Comparison of ENCODE assay signal across 18 cellular contexts in genomic region chr7:8254215-8254614, GRCh38. TPM values are rescaled to one million over a fixed set of nuclear protein-coding genes. Genes with fewer than 3 reads are reported as not detected.
A peak's percentile ranks its signal among the peaks of the same experiment; 100 is the strongest.
DNase-seq lines count a peak whose midpoint lies in the region; ATAC-seq, FAIRE-seq and TF ChIP-seq lines count a peak whose summit lies in the region.
"Had no signal": no experiment of that assay in that cellular context is flagged by ENCODE, and none has a peak within 500 bp of the region (broad histone marks: within the 10 kb centered on the region; RNA-seq: fewer than 3 reads in every experiment).

No MANE protein-coding gene starts in this region.

- H3K27ac ChIP-seq in 22Rv1 (peak overlapping the region; percentile 69), C4-2B (peak overlapping the region; percentile 37), body of pancreas (peak overlapping the region; percentile 26 to 61 (median 50)), pancreas (peak overlapping the region in 2 of 4 donors; percentile 46 to 65), endodermal cell (ENCODE audit: low read depth, low read length) (no peak overlapping the region)
- H3K27ac ChIP-seq: BLaER1 had no signal

- DNase-seq in body of pancreas (no peak), pancreas (no peak), endodermal cell (no peak), NCI-H1694 (lab: John Stamatoyannopoulos, UW) (no peak)
- no peak for DNase-seq in activated naive CD8-positive, alpha-beta T cell treated with anti-CD3 and anti-CD28 coated beads, Interleukin-2, amount 50 U/mL, for 24 hours
- DNase-seq: GF-D8, GOT3, KG1, NCI-H2227 treated with DMSO at 0.1 percent for 48 hours, NCI-H524 treated with DMSO at 0.1 percent for 48 hours, OCI-M1, RPMI8226 had no signal

- FAIRE-seq in pancreas (lab: Jason Lieb, UNC): no peak
- FAIRE-seq: GM12891, GM18507 had no signal

- H3K27me3 Mint-ChIP-seq in endodermal cell (ENCODE audit: insufficient read depth): peaks cover 2% of the 10 kb centered on the region
- peaks cover 17% of the 10 kb centered on the region for H3K27me3 Mint-ChIP-seq in activated naive CD8-positive, alpha-beta T cell treated with anti-CD3 and anti-CD28 coated beads, Interleukin-2, amount 50 U/mL, for 24 hours

- H3K27me3 ChIP-seq in body of pancreas: no peaks in the 10 kb centered on the region
- no peaks in the 10 kb centered on the region for H3K27me3 ChIP-seq in pancreas
- no peaks in the 10 kb centered on the region for H3K27me3 ChIP-seq in endodermal cell (ENCODE audit: control insufficient read depth, insufficient read depth, low read length, poor library complexity, severe bottlenecking)
- H3K27me3 ChIP-seq: BLaER1 had no signal

- TF ChIP-seq CTCF in 22Rv1 (IDR thresholded peaks at IDR 0.05): no peak
- no peak for TF ChIP-seq CTCF in C4-2B (conservative IDR thresholded peaks at IDR 0.05)
- TF ChIP-seq CTCF in body of pancreas (IDR thresholded peaks at IDR 0.05): no peak
- no peak for TF ChIP-seq CTCF in pancreas (IDR thresholded peaks at IDR 0.05)
- TF ChIP-seq CTCF in endodermal cell (conservative IDR thresholded peaks at IDR 0.05): no peak

- no peak overlapping the region for H3K9ac ChIP-seq in endodermal cell (ENCODE audit: extremely low read depth, low read length, poor library complexity, severe bottlenecking)
- H3K9ac ChIP-seq: BLaER1 had no signal

- no peak for TF ChIP-seq POLR2A in body of pancreas (IDR thresholded peaks at IDR 0.05)

- 38 to 41% methylated on average over 3 of the region's 3 CpGs for WGBS in body of pancreas, 2 donors
- WGBS in pancreas, 2 donors: 38 to 49% methylated on average over 3 of the region's 3 CpGs
- WGBS in endodermal cell (ENCODE audit: insufficient coverage in 1 of 2, insufficient read length in 1 of 2), 2 experiments: 83 to 94% methylated on average over 1 to 3 of the region's 3 CpGs

- no peaks in the 10 kb centered on the region for H3K36me3 ChIP-seq in body of pancreas (replicated peaks in 1 of 2; ENCODE audit: insufficient read depth in 1 of 2, low read depth in 2 of 2)
- no peaks in the 10 kb centered on the region for H3K36me3 ChIP-seq in pancreas
- H3K36me3 ChIP-seq in endodermal cell (ENCODE audit: control insufficient read depth, insufficient read depth, low read length): no peaks in the 10 kb centered on the region
- H3K36me3 ChIP-seq: BLaER1 had no signal

- H3K4me3 ChIP-seq in body of pancreas: no peak overlapping the region
- no peak overlapping the region for H3K4me3 ChIP-seq in pancreas
- no peak overlapping the region for H3K4me3 ChIP-seq in endodermal cell (ENCODE audit: low read length)
- H3K4me3 ChIP-seq: BLaER1 had no signal

- H3K9me3 ChIP-seq in body of pancreas: no peaks in the 10 kb centered on the region
- H3K9me3 ChIP-seq in pancreas: no peaks in the 10 kb centered on the region
- H3K9me3 ChIP-seq in endodermal cell (ENCODE audit: control insufficient read depth, low read length): no peaks in the 10 kb centered on the region
- H3K9me3 ChIP-seq: BLaER1 had no signal

- peak; percentile 26 for ATAC-seq in body of pancreas
- peak; percentile 19 to 64 (median 41) for ATAC-seq in pancreas
- no peak for ATAC-seq in activated naive CD8-positive, alpha-beta T cell treated with anti-CD3 and anti-CD28 coated beads, Interleukin-2, amount 50 U/mL, for 24 hours

- H3K4me3 Mint-ChIP-seq in endodermal cell: no peak overlapping the region
- no peak overlapping the region for H3K4me3 Mint-ChIP-seq in activated naive CD8-positive, alpha-beta T cell treated with anti-CD3 and anti-CD28 coated beads, Interleukin-2, amount 50 U/mL, for 24 hours

- H3K36me3 Mint-ChIP-seq in endodermal cell (ENCODE audit: low read depth): no peaks in the 10 kb centered on the region
- H3K36me3 Mint-ChIP-seq in activated naive CD8-positive, alpha-beta T cell treated with anti-CD3 and anti-CD28 coated beads, Interleukin-2, amount 50 U/mL, for 24 hours (ENCODE audit: low read depth): no peaks in the 10 kb centered on the region

- H3K4me1 ChIP-seq in body of pancreas (peaks cover 36% of the 10 kb centered on the region), pancreas (peaks cover 6 to 17% (median 15%) of the 10 kb centered on the region in 3 donors), endodermal cell (ENCODE audit: control insufficient read depth, insufficient read depth, low read length) (no peaks in the 10 kb centered on the region)
- H3K4me1 ChIP-seq: BLaER1 had no signal

- no peaks in the 10 kb centered on the region for H3K9me3 Mint-ChIP-seq in endodermal cell
- no peaks in the 10 kb centered on the region for H3K9me3 Mint-ChIP-seq in activated naive CD8-positive, alpha-beta T cell treated with anti-CD3 and anti-CD28 coated beads, Interleukin-2, amount 50 U/mL, for 24 hours

- intact Hi-C loops in body of pancreas (cut with DNase I) (no loop called here), pancreas (cut with DNase I) (no loop called here)

- H3K4me1 Mint-ChIP-seq in endodermal cell: peaks cover 9% of the 10 kb centered on the region
- H3K4me1 Mint-ChIP-seq in activated naive CD8-positive, alpha-beta T cell treated with anti-CD3 and anti-CD28 coated beads, Interleukin-2, amount 50 U/mL, for 24 hours: peaks cover 3% of the 10 kb centered on the region

- no peak overlapping the region for H3K27ac Mint-ChIP-seq in endodermal cell
- no peak overlapping the region for H3K27ac Mint-ChIP-seq in activated naive CD8-positive, alpha-beta T cell treated with anti-CD3 and anti-CD28 coated beads, Interleukin-2, amount 50 U/mL, for 24 hours

RNA-seq across cellular contexts. Expression of gene ICA1, which starts 7.8 kb away (rescaled TPM):
- 100 to 1,000 TPM in 1 of 2 donors, 10 to 100 TPM in 1; 71.2 to 115 TPM for total RNA-seq in body of pancreas
- total RNA-seq in pancreas: 10 to 100 TPM; 34.8 to 57.4 (median 50.4) TPM
- 10 to 100 TPM; 35.8 to 74.4 TPM for polyA plus RNA-seq in pancreas
- 10 to 100 TPM; 25.0 to 50.2 TPM for total RNA-seq in endodermal cell
- polyA plus RNA-seq in endodermal cell (2013, experiment 1 of 2): 5.2 TPM
- polyA plus RNA-seq in endodermal cell (2013, experiment 2 of 2): 6.5 TPM
- total RNA-seq: M059J had no signal
